Comparison of ENCODE assay signal across 28 cellular contexts in the genomic region with DNA sequence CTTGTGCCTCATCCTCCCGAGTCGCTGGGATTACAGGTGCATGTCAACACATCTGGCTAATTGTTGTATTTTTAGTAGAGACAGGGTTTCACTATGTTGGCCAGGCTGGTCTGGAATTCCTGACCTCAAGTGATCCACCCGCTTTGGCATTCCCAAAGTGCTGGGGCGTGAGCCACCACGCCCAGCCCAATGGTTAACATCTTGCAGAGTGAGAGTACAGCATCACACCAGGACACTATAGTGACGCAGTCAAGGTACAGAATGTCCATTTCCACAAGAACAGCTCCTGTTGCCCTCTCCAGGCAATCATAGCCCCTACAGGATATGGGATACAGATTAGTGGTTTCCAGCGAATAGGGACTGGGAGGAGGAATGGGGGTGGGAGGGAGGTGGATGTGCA. TPM values are rescaled to one million over a fixed set of nuclear protein-coding genes. Genes with fewer than 3 reads are reported as not detected.
"Had no signal": no experiment of that assay in that cellular context is flagged by ENCODE, and none has a peak within 500 bp of the region (broad histone marks: within the 10 kb centered on the region; RNA-seq: fewer than 3 reads in every experiment).

No MANE protein-coding gene starts in this region.

- H3K9me3 Mint-ChIP-seq: dendritic cell treated with granulocyte-macrophage colony-stimulating factor and Interleukin-4, amounts not matched to agents 40 ng/mL and 50 ng/mL, for 4 days; natural killer cell; stimulated activated memory B cell treated with anti-CD40 and anti-IgM and Interleukin-4, amounts not matched to agents 10 μg/mL and 1 μg/mL and 100 μg/mL, for 72 hours; type B pancreatic cell had no signal

- H3K27me3 ChIP-seq: colonic mucosa, left lung, neutrophil, right atrium auricular region, testis, tibial artery had no signal

- H3K79me2 ChIP-seq: parathyroid adenoma had no signal

- H3K4me1 Mint-ChIP-seq: natural killer cell; stimulated activated memory B cell treated with anti-CD40 and anti-IgM and Interleukin-4, amounts not matched to agents 10 μg/mL and 1 μg/mL and 100 μg/mL, for 72 hours had no signal

- ATAC-seq: heart right ventricle; left cardiac atrium; left lung; natural killer cell; sciatic nerve; stimulated activated memory B cell treated with anti-CD40 and anti-IgM and Interleukin-4, amounts not matched to agents 10 μg/mL and 1 μg/mL and 100 μg/mL, for 72 hours; stimulated activated naive CD8-positive, alpha-beta T cell treated with anti-CD3 and anti-CD28 coated beads, Interleukin-15, Interleukin-2, amounts not matched to agents 100 U/mL and 50 U/mL, for 24 hours had no signal

- H3K4me1 ChIP-seq: colonic mucosa, esophagus muscularis mucosa, heart right ventricle, left lung, parathyroid adenoma, right atrium auricular region, testis, tibial artery had no signal

- H3K36me3 Mint-ChIP-seq: natural killer cell; stimulated activated memory B cell treated with anti-CD40 and anti-IgM and Interleukin-4, amounts not matched to agents 10 μg/mL and 1 μg/mL and 100 μg/mL, for 72 hours; type B pancreatic cell had no signal

- H3K4me3 Mint-ChIP-seq: dendritic cell treated with granulocyte-macrophage colony-stimulating factor and Interleukin-4, amounts not matched to agents 40 ng/mL and 50 ng/mL, for 4 days; natural killer cell; stimulated activated memory B cell treated with anti-CD40 and anti-IgM and Interleukin-4, amounts not matched to agents 10 μg/mL and 1 μg/mL and 100 μg/mL, for 72 hours; type B pancreatic cell had no signal

- H3K27ac Mint-ChIP-seq: dendritic cell treated with granulocyte-macrophage colony-stimulating factor and Interleukin-4, amounts not matched to agents 40 ng/mL and 50 ng/mL, for 4 days; natural killer cell; progenitor cell of endocrine pancreas; stimulated activated memory B cell treated with anti-CD40 and anti-IgM and Interleukin-4, amounts not matched to agents 10 μg/mL and 1 μg/mL and 100 μg/mL, for 72 hours; type B pancreatic cell had no signal

- DNase-seq: colonic mucosa; effector CD8-positive, alpha-beta T cell; foreskin melanocyte; glutamatergic neuron; heart right ventricle; hippocampal formation; left cardiac atrium; left lung; mesendoderm; natural killer cell; stimulated activated CD4-positive, alpha-beta T cell treated with anti-CD3 and anti-CD28 coated beads, Interleukin-2, amount 100 ng/mL, for 24 hours; stimulated activated CD4-positive, alpha-beta T cell treated with anti-CD3 and anti-CD28 coated beads, Interleukin-4, amount 100 ng/mL, for 24 hours; stimulated activated naive CD8-positive, alpha-beta T cell treated with anti-CD3 and anti-CD28 coated beads, Interleukin-15, Interleukin-2, amounts not matched to agents 100 U/mL and 50 U/mL, for 24 hours; substantia nigra; testis; tibial artery had no signal

- H3K9ac ChIP-seq: parathyroid adenoma had no signal

- H3K4me3 ChIP-seq: colonic mucosa, esophagus muscularis mucosa, heart right ventricle, left lung, right atrium auricular region, testis, tibial artery had no signal

- H3K36me3 ChIP-seq: colonic mucosa, esophagus muscularis mucosa, heart right ventricle, left lung, neutrophil, right atrium auricular region, tibial artery had no signal

- H3K27ac ChIP-seq: colonic mucosa, esophagus muscularis mucosa, heart right ventricle, left lung, neutrophil, parathyroid adenoma, right atrium auricular region, testis, tibial artery had no signal

- H3K27me3 Mint-ChIP-seq: dendritic cell treated with granulocyte-macrophage colony-stimulating factor and Interleukin-4, amounts not matched to agents 40 ng/mL and 50 ng/mL, for 4 days had no signal

- H2AFZ ChIP-seq: parathyroid adenoma had no signal

- FAIRE-seq: endothelial cell of umbilical vein, islet of Langerhans had no signal

- H3K9me3 ChIP-seq: colonic mucosa, esophagus muscularis mucosa, heart right ventricle, left lung, neutrophil, right atrium auricular region, testis, tibial artery had no signal

RNA-seq across cellular contexts. Expression of a gene that starts 34.0 kb away (rescaled TPM):
- total RNA-seq: epithelial cell of proximal tubule had no signal
- polyA plus RNA-seq: endothelial cell of umbilical vein had no signal
